15 cellular contexts compared by ENCODE assay signal in genomic region chr18:12520442-12520992, GRCh38.
DNase-seq lines count a peak whose midpoint lies in the region; FAIRE-seq and TF ChIP-seq lines count a peak whose summit lies in the region.
"Had no signal": no experiment of that assay in that cellular context is flagged by ENCODE, and none has a peak within 500 bp of the region (broad histone marks: within the 10 kb centered on the region; RNA-seq: fewer than 3 reads in every experiment).

No MANE protein-coding gene starts in this region.

- H3K27me3 ChIP-seq in SK-N-SH (ENCODE audit: insufficient read depth) = no peaks in the 10 kb centered on the region

- TF ChIP-seq CTCF in SK-N-SH (IDR thresholded peaks at IDR 0.05) (no peak), Calu3 (IDR thresholded peaks at IDR 0.05; ENCODE audit: unreplicated experiment) (no peak)

- no peaks in the 10 kb centered on the region for H4K20me1 ChIP-seq in SK-N-SH (ENCODE audit: insufficient read depth)

- H3K4me3 ChIP-seq in SK-N-SH (ENCODE audit: low read depth in 2 of 2, low read length in 1 of 2) = no peak overlapping the region

- H3K9me3 ChIP-seq in SK-N-SH = no peaks in the 10 kb centered on the region

- POLR2A ChIA-PET in SK-N-SH (lab: Yijun Ruan, JAX) = no interaction called here

- H3K4me1 ChIP-seq in SK-N-SH (ENCODE audit: control insufficient read depth in 1 of 2, insufficient read depth in 2 of 2, low read depth in 1 of 2, low read length in 1 of 2) = peaks cover 0 to 11% of the 10 kb centered on the region in 2 experiments; a peak in 1 of 4 replicates

- H3K4me1 Mint-ChIP-seq in Calu3 (ENCODE audit: low read depth, unreplicated experiment) = peaks cover 17% of the 10 kb centered on the region

- no peak overlapping the region for H3K27ac Mint-ChIP-seq in Calu3 (ENCODE audit: unreplicated experiment)
- H3K27ac Mint-ChIP-seq: activated CD4-positive, alpha-beta memory T cell treated with anti-CD3 and anti-CD28 coated beads for 36 hours had no signal

- H2AFZ ChIP-seq in SK-N-SH (ENCODE audit: low read depth) = no peak overlapping the region

- H3K4me3 Mint-ChIP-seq in Calu3 (ENCODE audit: low read depth, unreplicated experiment) = no peak overlapping the region
- H3K4me3 Mint-ChIP-seq: activated CD4-positive, alpha-beta memory T cell treated with anti-CD3 and anti-CD28 coated beads for 36 hours had no signal

- peak; percentile 15 for DNase-seq in AG08395 (ENCODE audit: low spot score)
- no peak for DNase-seq in H54 (ENCODE audit: insufficient read length, low spot score)
- DNase-seq in SK-N-SH = peak; percentile 37
- DNase-seq in kidney glomerular epithelial cell (lab: John Stamatoyannopoulos, UW) = peak; percentile 7
- DNase-seq in Calu3 = no peak
- no peak for DNase-seq in NCI-H510A (lab: John Stamatoyannopoulos, UW)
- DNase-seq in NCI-H1105 (lab: John Stamatoyannopoulos, UW) = no peak
- no peak for DNase-seq in NCI-H226
- DNase-seq: activated CD4-positive, alpha-beta memory T cell treated with anti-CD3 and anti-CD28 coated beads for 36 hours; mesendoderm; NCI-H2107; RPMI8226; stimulated activated naive CD8-positive, alpha-beta T cell treated with anti-CD3 and anti-CD28 coated beads, Interleukin-15, Interleukin-2, amounts not matched to agents 100 U/mL and 50 U/mL, for 24 hours had no signal

- no peak overlapping the region for H3K4me2 ChIP-seq in SK-N-SH

- no peak for TF ChIP-seq EP300 in SK-N-SH (IDR thresholded peaks at IDR 0.05; ENCODE audit: borderline replicate concordance in 1 of 2, low read depth in 1 of 2, low read length in 1 of 2)

- intact Hi-C loops in Calu3 (cut with micrococcal nuclease; ENCODE audit: unreplicated experiment) = no loop called here

- peaks cover 7% of the 10 kb centered on the region for H3F3A ChIP-seq in SK-N-SH (replicated peaks; ENCODE audit: insufficient read depth)

- peak; percentile 74 for FAIRE-seq in H54 (lab: Jason Lieb, UNC)
- FAIRE-seq: bronchial epithelial cell, endothelial cell of umbilical vein had no signal

- CTCF ChIA-PET in SK-N-SH (lab: Yijun Ruan, JAX) = interaction anchor here (1.4 kb wide), 1 partner anchor 139 kb away, joined by 6 read pairs; no protein-coding TSS in a partner anchor
- CTCF ChIA-PET in Calu3 (lab: Charles Lee) = interaction anchor here (0.7 kb wide), 1 partner anchor 423 kb away, joined by 3 read pairs; no protein-coding TSS in a partner anchor

- WGBS in SK-N-SH (ENCODE audit: low lambda C conversion rate) = 77% methylated on average over 5 of the region's 5 CpGs

- no peaks in the 10 kb centered on the region for H3K9me3 Mint-ChIP-seq in Calu3 (ENCODE audit: low read depth, unreplicated experiment)
- H3K9me3 Mint-ChIP-seq: activated CD4-positive, alpha-beta memory T cell treated with anti-CD3 and anti-CD28 coated beads for 36 hours had no signal

- no peaks in the 10 kb centered on the region for H3K9me2 ChIP-seq in SK-N-SH

- H3K36me3 Mint-ChIP-seq in Calu3 (ENCODE audit: insufficient read depth, unreplicated experiment) = peaks cover 6% of the 10 kb centered on the region
- H3K36me3 Mint-ChIP-seq: activated CD4-positive, alpha-beta memory T cell treated with anti-CD3 and anti-CD28 coated beads for 36 hours had no signal

- H3K36me3 ChIP-seq in SK-N-SH (replicated peaks in 1 of 2; ENCODE audit: control insufficient read depth in 1 of 2, insufficient read depth in 2 of 2, low read length in 1 of 2) = no peaks in the 10 kb centered on the region

- TF ChIP-seq POLR2A in H54 (IDR thresholded peaks at IDR 0.05; ENCODE audit: low read depth, low read length) = no peak

- BruUV-seq in Calu3 (replicated peaks; lab: Mats Ljungman, UMichigan) = no TSS peak

- no peaks in the 10 kb centered on the region for H3K27me3 Mint-ChIP-seq in Calu3 (ENCODE audit: unreplicated experiment)
- H3K27me3 Mint-ChIP-seq: activated CD4-positive, alpha-beta memory T cell treated with anti-CD3 and anti-CD28 coated beads for 36 hours had no signal

- peaks cover 18% of the 10 kb centered on the region; the same call in 1 of the 2 replicates for H3K79me2 ChIP-seq in SK-N-SH (ENCODE audit: insufficient read depth)

- H3K9ac ChIP-seq in SK-N-SH = no peak overlapping the region

- H3K27ac ChIP-seq in SK-N-SH (ENCODE audit: low read depth in 2 of 2, low read length in 1 of 2) = no peak overlapping the region

- 0 out of 2 replicates have a peak, but pooled peaks have one; percentile 9 for TF ChIP-seq RAD21 in SK-N-SH (IDR thresholded peaks at IDR 0.05; ENCODE audit: low read length)

TF ChIP-seq in SK-N-SH, 30 proteins besides CTCF, POLR2A, EP300 and RAD21:
- TF ChIP-seq TEAD4 (IDR thresholded peaks at IDR 0.05; ENCODE audit: borderline replicate concordance, insufficient read depth) = no peak
- no peak for TF ChIP-seq RCOR1 (IDR thresholded peaks at IDR 0.05; ENCODE audit: low read length)
- no peak for TF ChIP-seq IRF3 (IDR thresholded peaks at IDR 0.05; ENCODE audit: low read depth, low read length)
- no peak for TF ChIP-seq FOSL2 (IDR thresholded peaks at IDR 0.05; ENCODE audit: borderline replicate concordance, low read depth)
- TF ChIP-seq YY1 (IDR thresholded peaks at IDR 0.05; ENCODE audit: low read depth) = no peak
- no peak for TF ChIP-seq EZH2phosphoT487 (IDR thresholded peaks at IDR 0.05; ENCODE audit: borderline replicate concordance, low read depth)
- no peak for TF ChIP-seq CHD2 (IDR thresholded peaks at IDR 0.05; ENCODE audit: low read length, partially characterized antibody)

Comparison
In these comparisons a context has a peak if more than half of its experiments do, and no peak if none do; other contexts are left out.
1. DNase-seq: peak in AG08395 (single experiment), SK-N-SH (single experiment) and kidney glomerular epithelial cell (single experiment); none in H54 (single experiment), Calu3 (single experiment), NCI-H510A (single experiment), NCI-H1105 (single experiment) and NCI-H226 (single experiment).